9 cellular contexts compared by ENCODE assay signal in genomic region chr13:48586591-48587103, GRCh38. TPM values are rescaled to one million over a fixed set of nuclear protein-coding genes. Genes with fewer than 3 reads are reported as not detected.
DNase-seq lines count a peak whose midpoint lies in the region; ATAC-seq lines count a peak whose summit lies in the region.
"Had no signal": no experiment of that assay in that cellular context is flagged by ENCODE, and none has a peak within 500 bp of the region (broad histone marks: within the 10 kb centered on the region; RNA-seq: fewer than 3 reads in every experiment).

No MANE protein-coding gene starts in this region.

- H3K4me3 ChIP-seq in BLaER1 (no peak overlapping the region), mucosa of stomach (ENCODE audit: low read length) (no peak overlapping the region)

- peak; percentile 37 for ATAC-seq in HG03280 (IDR thresholded peaks at IDR 0.05; ENCODE audit: unreplicated experiment)
- ATAC-seq: WTC11 had no signal

- H3K36me3 ChIP-seq in BLaER1 (no peaks in the 10 kb centered on the region), mucosa of stomach (ENCODE audit: control insufficient read depth, insufficient read depth, low read length) (no peaks in the 10 kb centered on the region)

- H3K27me3 ChIP-seq in BLaER1, result no peaks in the 10 kb centered on the region
- no peaks in the 10 kb centered on the region for H3K27me3 ChIP-seq in mucosa of stomach (ENCODE audit: control insufficient read depth, insufficient read depth, low read length)

- H3K27ac ChIP-seq in BLaER1, result peak overlapping the region; percentile 38; the same call in 1 of the 2 replicates

- no peak overlapping the region for H3K9ac ChIP-seq in BLaER1
- peak overlapping the region; percentile 7 for H3K9ac ChIP-seq in mucosa of stomach (ENCODE audit: low read length)

- H3K9me3 ChIP-seq in BLaER1, result peaks cover 14% of the 10 kb centered on the region
- H3K9me3 ChIP-seq in mucosa of stomach (ENCODE audit: control insufficient read depth, low read length), result no peaks in the 10 kb centered on the region

- H3K4me1 ChIP-seq in BLaER1 (peaks cover 42% of the 10 kb centered on the region), mucosa of stomach (ENCODE audit: control insufficient read depth, insufficient read depth, low read length) (peaks cover 49% of the 10 kb centered on the region)

- H3K4me2 ChIP-seq in BLaER1, result peak overlapping the region; percentile 45

- peak; percentile 72 for DNase-seq in dermis blood vessel endothelial cell
- DNase-seq in NCI-H1048 (lab: John Stamatoyannopoulos, UW), result no peak
- DNase-seq in stimulated activated CD4-positive, alpha-beta T cell treated with anti-CD3 and anti-CD28 coated beads, Interleukin-4, amount 100 ng/mL, for 1 hour, result no peak
- no peak for DNase-seq in HT-29 (ENCODE audit: low spot score)
- DNase-seq in NCI-H146 treated with DMSO at 0.1 percent for 48 hours (lab: John Stamatoyannopoulos, UW; ENCODE audit: unreplicated experiment), result no peak

- H4K20me1 ChIP-seq in BLaER1, result no peaks in the 10 kb centered on the region

RNA-seq across cellular contexts. Expression of gene RCBTB2, which starts 53.8 kb away (rescaled TPM):
- 19.3 and 24.8 TPM in 2 replicates for total RNA-seq in dermis blood vessel endothelial cell
- total RNA-seq in HT-29 (2014; rRNA removed; shearing (Covaris generic)), result 1.0 and 2.9 TPM in 2 replicates
